11 cellular contexts compared by ENCODE assay signal in the genomic region with DNA sequence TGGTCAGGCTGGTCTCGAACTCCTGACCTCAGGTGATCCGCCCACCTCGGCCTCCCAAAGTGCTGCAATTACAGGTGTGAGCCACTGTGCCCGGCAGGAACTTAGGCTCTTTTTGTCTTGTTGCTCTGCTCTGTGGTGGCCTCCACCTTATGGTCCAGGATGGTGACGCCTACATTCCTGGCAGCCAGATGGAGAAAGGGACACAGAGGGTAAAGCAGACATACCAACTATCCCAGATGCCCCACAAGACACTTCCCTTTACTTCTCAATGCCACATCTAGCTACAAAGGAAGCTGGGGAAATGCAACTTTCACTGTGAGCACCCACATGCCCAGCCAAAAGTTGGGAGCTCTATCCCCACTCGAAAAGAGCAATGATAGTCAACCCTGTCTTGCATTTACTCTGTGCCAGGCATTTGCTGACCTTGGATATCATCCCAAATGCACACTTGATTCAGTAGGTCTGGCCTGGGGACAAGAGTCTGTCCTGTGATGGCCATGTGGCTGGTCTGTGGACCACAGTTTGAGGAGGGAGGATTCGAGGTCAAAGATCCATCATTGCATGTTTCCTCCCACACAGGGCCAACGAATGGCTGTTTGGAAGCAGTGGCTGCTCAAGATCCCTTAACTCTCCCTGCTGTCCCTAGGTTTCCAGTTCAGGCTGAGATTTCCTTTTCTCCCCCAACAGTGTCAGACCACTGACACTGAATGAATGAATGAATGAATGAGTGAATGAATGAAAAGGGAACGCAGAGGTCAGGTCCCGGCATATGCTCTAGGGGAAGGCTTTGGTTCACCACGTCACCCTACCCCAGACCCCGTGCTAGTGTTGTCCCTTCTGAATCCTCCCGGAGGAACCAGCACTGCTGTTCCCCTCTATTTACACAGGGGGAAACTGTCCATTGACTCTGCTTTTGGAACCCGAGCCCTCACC. TPM values are rescaled to one million over a fixed set of nuclear protein-coding genes. Genes with fewer than 3 reads are reported as not detected.
DNase-seq lines count a peak whose midpoint lies in the region; ATAC-seq and TF ChIP-seq lines count a peak whose summit lies in the region.
"Had no signal": no experiment of that assay in that cellular context is flagged by ENCODE, and none has a peak within 500 bp of the region (broad histone marks: within the 10 kb centered on the region; RNA-seq: fewer than 3 reads in every experiment).

No MANE protein-coding gene starts in this region.

- no peak for TF ChIP-seq POLR2A in breast epithelium (IDR thresholded peaks at IDR 0.05)

- peak overlapping the region; percentile 23 to 75 for H3K27ac Mint-ChIP-seq in natural killer cell treated with Interleukin-12 subunit alpha and Interleukin-12 subunit beta and Interleukin-15 and Interleukin-18, amount 100 ng/mL, for 72 hours

- no peak for TF ChIP-seq CTCF in left ventricle myocardium inferior (IDR thresholded peaks at IDR 0.05; ENCODE audit: borderline replicate concordance)
- TF ChIP-seq CTCF in breast epithelium (IDR thresholded peaks at IDR 0.05) = no peak

- peaks cover 3% of the 10 kb centered on the region for H3K36me3 ChIP-seq in left ventricle myocardium inferior
- H3K36me3 ChIP-seq in breast epithelium = no peaks in the 10 kb centered on the region

- H3K4me1 ChIP-seq in left ventricle myocardium inferior (peaks cover 48% of the 10 kb centered on the region), breast epithelium (peaks cover 0 to 5% of the 10 kb centered on the region in 2 donors)

- no peaks in the 10 kb centered on the region for H3K9me3 ChIP-seq in left ventricle myocardium inferior (replicated peaks)
- no peaks in the 10 kb centered on the region for H3K9me3 ChIP-seq in breast epithelium

- DNase-seq in left ventricle myocardium inferior (no peak), cardiac septum (ENCODE audit: low spot score) (no peak), breast epithelium (ENCODE audit: low spot score in 2 of 2) (no peak), NCI-H510A treated with DMSO at 0.1 percent for 48 hours (lab: John Stamatoyannopoulos, UW) (no peak), GM03348 (ENCODE audit: low spot score) (no peak), SK-N-DZ (ENCODE audit: low spot score) (no peak)
- no peak for DNase-seq in natural killer cell treated with Interleukin-12 subunit alpha and Interleukin-12 subunit beta and Interleukin-15 and Interleukin-18, amount 100 ng/mL, for 72 hours (ENCODE audit: low spot score)
- DNase-seq: NCI-H2081 treated with DMSO at 0.1 percent for 48 hours, retina had no signal

- H3K27me3 Mint-ChIP-seq in natural killer cell treated with Interleukin-12 subunit alpha and Interleukin-12 subunit beta and Interleukin-15 and Interleukin-18, amount 100 ng/mL, for 72 hours = no peaks in the 10 kb centered on the region

- no peaks in the 10 kb centered on the region for H3K36me3 Mint-ChIP-seq in natural killer cell treated with Interleukin-12 subunit alpha and Interleukin-12 subunit beta and Interleukin-15 and Interleukin-18, amount 100 ng/mL, for 72 hours

- H3K4me3 Mint-ChIP-seq in natural killer cell treated with Interleukin-12 subunit alpha and Interleukin-12 subunit beta and Interleukin-15 and Interleukin-18, amount 100 ng/mL, for 72 hours = no peak overlapping the region

- H3K9me3 Mint-ChIP-seq in natural killer cell treated with Interleukin-12 subunit alpha and Interleukin-12 subunit beta and Interleukin-15 and Interleukin-18, amount 100 ng/mL, for 72 hours = no peaks in the 10 kb centered on the region

- H3K4me3 ChIP-seq in left ventricle myocardium inferior (no peak overlapping the region), breast epithelium (no peak overlapping the region)

- H3K27me3 ChIP-seq in left ventricle myocardium inferior (ENCODE audit: low read depth) (no peaks in the 10 kb centered on the region), breast epithelium (no peaks in the 10 kb centered on the region)

- peaks cover 28 to 35% of the 10 kb centered on the region in 2 donors for H3K4me1 Mint-ChIP-seq in natural killer cell treated with Interleukin-12 subunit alpha and Interleukin-12 subunit beta and Interleukin-15 and Interleukin-18, amount 100 ng/mL, for 72 hours (ENCODE audit: low read depth in 2 of 2)

- ATAC-seq in natural killer cell treated with Interleukin-12 subunit alpha and Interleukin-12 subunit beta and Interleukin-15 and Interleukin-18, amount 100 ng/mL, for 72 hours = no peak
- no peak for ATAC-seq in SK-N-SH treated with all-trans-retinoic acid at 6 μM for 48 hours

- intact Hi-C loops in left ventricle myocardium inferior (cut with micrococcal nuclease) (no loop called here), cardiac septum (cut with DNase I) (no loop called here), breast epithelium (cut with DNase I; ENCODE audit: low total_unique reads) (no loop called here)

- H3K27ac ChIP-seq in left ventricle myocardium inferior (replicated peaks) (peak overlapping the region; percentile 91), breast epithelium (peak overlapping the region; percentile 80 to 94)
- H3K27ac ChIP-seq: SK-N-MC had no signal

TF ChIP-seq in SK-N-SH treated with all-trans-retinoic acid at 6 μM for 48 hours, 23 proteins besides CTCF, POLR2A, EP300 and RAD21:
- no peak for TF ChIP-seq BACH2 (CRISPR knock-in tag; IDR thresholded peaks at IDR 0.05; ENCODE audit: borderline replicate concordance)
- no peak for TF ChIP-seq RARB (CRISPR knock-in tag; IDR thresholded peaks at IDR 0.05)
- TF ChIP-seq, protein P1, sequence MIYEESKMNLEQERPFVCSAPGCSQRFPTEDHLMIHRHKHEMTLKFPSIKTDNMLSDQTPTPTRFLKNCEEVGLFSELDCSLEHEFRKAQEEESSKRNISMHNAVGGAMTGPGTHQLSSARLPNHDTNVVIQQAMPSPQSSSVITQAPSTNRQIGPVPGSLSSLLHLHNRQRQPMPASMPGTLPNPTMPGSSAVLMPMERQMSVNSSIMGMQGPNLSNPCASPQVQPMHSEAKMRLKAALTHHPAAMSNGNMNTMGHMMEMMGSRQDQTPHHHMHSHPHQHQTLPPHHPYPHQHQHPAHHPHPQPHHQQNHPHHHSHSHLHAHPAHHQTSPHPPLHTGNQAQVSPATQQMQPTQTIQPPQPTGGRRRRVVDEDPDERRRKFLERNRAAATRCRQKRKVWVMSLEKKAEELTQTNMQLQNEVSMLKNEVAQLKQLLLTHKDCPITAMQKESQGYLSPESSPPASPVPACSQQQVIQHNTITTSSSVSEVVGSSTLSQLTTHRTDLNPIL (CRISPR knock-in tag; IDR thresholded peaks at IDR 0.05; ENCODE audit: low read depth) = no peak
- TF ChIP-seq TCF4 (CRISPR knock-in tag; IDR thresholded peaks at IDR 0.05; ENCODE audit: borderline replicate concordance) = no peak
- TF ChIP-seq, protein P2, sequence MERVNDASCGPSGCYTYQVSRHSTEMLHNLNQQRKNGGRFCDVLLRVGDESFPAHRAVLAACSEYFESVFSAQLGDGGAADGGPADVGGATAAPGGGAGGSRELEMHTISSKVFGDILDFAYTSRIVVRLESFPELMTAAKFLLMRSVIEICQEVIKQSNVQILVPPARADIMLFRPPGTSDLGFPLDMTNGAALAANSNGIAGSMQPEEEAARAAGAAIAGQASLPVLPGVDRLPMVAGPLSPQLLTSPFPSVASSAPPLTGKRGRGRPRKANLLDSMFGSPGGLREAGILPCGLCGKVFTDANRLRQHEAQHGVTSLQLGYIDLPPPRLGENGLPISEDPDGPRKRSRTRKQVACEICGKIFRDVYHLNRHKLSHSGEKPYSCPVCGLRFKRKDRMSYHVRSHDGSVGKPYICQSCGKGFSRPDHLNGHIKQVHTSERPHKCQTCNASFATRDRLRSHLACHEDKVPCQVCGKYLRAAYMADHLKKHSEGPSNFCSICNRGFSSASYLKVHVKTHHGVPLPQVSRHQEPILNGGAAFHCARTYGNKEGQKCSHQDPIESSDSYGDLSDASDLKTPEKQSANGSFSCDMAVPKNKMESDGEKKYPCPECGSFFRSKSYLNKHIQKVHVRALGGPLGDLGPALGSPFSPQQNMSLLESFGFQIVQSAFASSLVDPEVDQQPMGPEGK (CRISPR knock-in tag; IDR thresholded peaks at IDR 0.05; ENCODE audit: borderline replicate concordance) = no peak
- TF ChIP-seq GLIS3 (CRISPR knock-in tag; IDR thresholded peaks at IDR 0.05) = no peak
- TF ChIP-seq ISL1 (CRISPR knock-in tag; IDR thresholded peaks at IDR 0.05) = no peak
- no peak for TF ChIP-seq ZNF565 (CRISPR knock-in tag; conservative IDR thresholded peaks at IDR 0.05; ENCODE audit: low read depth)

RNA-seq across cellular contexts. Expression of a gene that starts 1.4 kb away (rescaled TPM):
- total RNA-seq in left ventricle myocardium inferior = 79.4 TPM
- total RNA-seq in cardiac septum = 76.9 TPM
- 100 to 1,000 TPM in 1 of 3 donors, 10 to 100 TPM in 2; 86.6 to 139 (median 95.2) TPM for total RNA-seq in breast epithelium
- total RNA-seq in natural killer cell treated with Interleukin-12 subunit alpha and Interleukin-12 subunit beta and Interleukin-15 and Interleukin-18, amount 100 ng/mL, for 72 hours = 10 to 100 TPM; 50.8 to 51.4 TPM
- 114 and 117 TPM in 2 replicates for polyA plus RNA-seq in SK-N-DZ (2014; cell fraction: cytosol; rRNA removed)
- 53.9 and 54.7 TPM in 2 replicates for polyA plus RNA-seq in SK-N-DZ (2014; cell fraction: nucleus; rRNA removed)
